8 cellular contexts compared by ENCODE assay signal in the genomic region with DNA sequence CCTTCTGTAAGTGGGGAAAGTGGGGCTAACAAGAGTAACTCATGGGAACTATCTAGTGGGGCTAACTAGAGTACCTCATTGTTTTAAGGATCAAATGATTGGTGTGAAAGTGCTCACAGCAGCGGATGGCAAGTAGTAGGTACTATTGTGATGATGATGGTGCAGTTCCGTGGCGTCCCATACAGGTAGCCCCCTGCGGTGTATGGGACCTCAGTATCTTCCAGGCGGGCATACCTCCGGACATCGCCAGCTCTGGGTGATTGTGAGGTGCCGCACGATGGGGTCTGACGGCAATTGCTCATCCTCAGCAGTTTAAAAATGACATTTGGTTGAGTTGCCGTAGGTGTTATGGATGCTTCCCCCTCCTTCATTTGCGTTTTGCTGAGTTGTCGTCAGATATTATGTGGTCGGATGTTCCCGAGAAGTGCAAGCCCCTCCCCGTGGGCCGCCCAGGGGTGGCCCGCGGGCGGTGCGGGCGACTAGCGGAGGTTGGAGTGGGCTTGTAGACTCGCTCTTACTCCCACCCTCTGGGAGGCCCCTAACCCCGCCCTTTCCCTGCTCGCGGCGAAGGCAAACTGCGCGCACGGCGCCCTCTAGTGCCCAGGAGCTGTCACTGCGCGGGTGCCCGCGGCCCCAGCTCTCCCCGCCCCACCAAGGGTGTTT. TPM values are rescaled to one million over a fixed set of nuclear protein-coding genes. Genes with fewer than 3 reads are reported as not detected.
DNase-seq lines count a peak whose midpoint lies in the region; ATAC-seq lines count a peak whose summit lies in the region.

No MANE protein-coding gene starts in this region.

- intact Hi-C loops in activated CD4-positive, alpha-beta memory T cell treated with anti-CD3 and anti-CD28 coated beads for 36 hours (cut with micrococcal nuclease), result loop anchor here (1.0 to 10.0 kb wide), 3 partner anchors 20 to 467 kb away; no protein-coding TSS in a partner anchor

- peaks cover 12% of the 10 kb centered on the region for H3K27me3 Mint-ChIP-seq in activated CD4-positive, alpha-beta memory T cell treated with anti-CD3 and anti-CD28 coated beads for 36 hours

- peak; percentile 98 for ATAC-seq in GM18868 (IDR thresholded peaks at IDR 0.05; ENCODE audit: unreplicated experiment)
- peak; percentile 93 for ATAC-seq in HG03097 (IDR thresholded peaks at IDR 0.05; ENCODE audit: low FRiP score, unreplicated experiment)

- no peaks in the 10 kb centered on the region for H3K9me3 Mint-ChIP-seq in activated CD4-positive, alpha-beta memory T cell treated with anti-CD3 and anti-CD28 coated beads for 36 hours

- peaks cover 8% of the 10 kb centered on the region for H3K4me1 Mint-ChIP-seq in activated CD4-positive, alpha-beta memory T cell treated with anti-CD3 and anti-CD28 coated beads for 36 hours (ENCODE audit: low read depth)

- no peaks in the 10 kb centered on the region for H3K36me3 Mint-ChIP-seq in activated CD4-positive, alpha-beta memory T cell treated with anti-CD3 and anti-CD28 coated beads for 36 hours

- H3K4me3 Mint-ChIP-seq in activated CD4-positive, alpha-beta memory T cell treated with anti-CD3 and anti-CD28 coated beads for 36 hours, result peak overlapping the region; percentile 83

- CTCF ChIA-PET in activated CD4-positive, alpha-beta memory T cell treated with anti-CD3 and anti-CD28 coated beads for 36 hours (lab: Charles Lee), result interaction anchor here (0.7 to 3.0 kb wide), 15 partner anchors 9 to 143 kb away, joined by 3 to 30 read pairs (median 4); partner anchors contain the start of gene GPR101

- no peak overlapping the region for H3K27ac Mint-ChIP-seq in activated CD4-positive, alpha-beta memory T cell treated with anti-CD3 and anti-CD28 coated beads for 36 hours

- POLR2A ChIA-PET in activated CD4-positive, alpha-beta memory T cell treated with anti-CD3 and anti-CD28 coated beads for 36 hours (lab: Charles Lee), result interaction anchor here (0.6 to 1.2 kb wide), 2 partner anchors 555 to 673 kb away, joined by 3 read pairs; no protein-coding TSS in a partner anchor

- DNase-seq in AG08396 (ENCODE audit: low spot score), result peak; percentile 63
- peak; percentile 7 for DNase-seq in NCI-H510A treated with DMSO at 0.1 percent for 48 hours (lab: John Stamatoyannopoulos, UW)
- DNase-seq in activated CD4-positive, alpha-beta memory T cell treated with anti-CD3 and anti-CD28 coated beads for 36 hours, result peak; percentile 86
- peak; percentile 65 for DNase-seq in effector CD4-positive, alpha-beta T cell
- DNase-seq in middle frontal gyrus (ENCODE audit: extremely low spot score, low spot score), result peak; percentile 5
- DNase-seq in stimulated activated CD8-positive, alpha-beta memory T cell treated with anti-CD3 and anti-CD28 coated beads, Interleukin-15, amount 100 ng/mL, for 4 hours (ENCODE audit: low read depth in 2 of 2), result peak; percentile 60 to 67

RNA-seq across cellular contexts. Expression of gene GPR101, which starts 18.3 kb away (rescaled TPM):
- not detected for total RNA-seq in activated CD4-positive, alpha-beta memory T cell treated with anti-CD3 and anti-CD28 coated beads for 36 hours

Comparison
In these comparisons a context has a peak if more than half of its experiments do, and no peak if none do; other contexts are left out.
1. Peak in every context shown above with its lines: DNase-seq and ATAC-seq.
2. DNase-seq: peak in every context shown above with its lines; median percentile 86 in activated CD4-positive, alpha-beta memory T cell treated with anti-CD3 and anti-CD28 coated beads for 36 hours; 65 in effector CD4-positive, alpha-beta T cell; 64 in stimulated activated CD8-positive, alpha-beta memory T cell treated with anti-CD3 and anti-CD28 coated beads, Interleukin-15, amount 100 ng/mL, for 4 hours; 63 in AG08396; 7 in NCI-H510A treated with DMSO at 0.1 percent for 48 hours; 5 in middle frontal gyrus.